Comparison of ENCODE assay signal across 8 cellular contexts in the genomic region with DNA sequence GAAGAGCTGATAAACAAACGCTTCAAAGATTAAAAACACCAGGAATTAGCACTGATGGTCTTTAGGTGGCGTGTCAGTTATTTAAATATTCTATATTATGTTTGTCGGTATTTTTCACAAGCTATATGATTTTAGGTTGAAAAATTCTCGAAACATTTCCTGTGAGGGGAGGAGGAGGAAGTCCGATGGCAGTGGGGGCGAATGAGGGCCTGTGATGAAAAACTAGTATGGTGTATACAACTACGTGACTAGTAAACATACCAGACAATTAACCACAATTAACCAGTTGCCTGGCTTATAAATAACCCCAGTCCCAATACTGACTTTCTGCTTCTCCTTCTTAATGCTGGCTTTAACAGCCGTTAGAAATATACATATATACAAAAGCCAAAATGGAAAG. TPM values are rescaled to one million over a fixed set of nuclear protein-coding genes. Genes with fewer than 3 reads are reported as not detected.
A peak's percentile ranks its signal among the peaks of the same experiment; 100 is the strongest.
DNase-seq lines count a peak whose midpoint lies in the region; ATAC-seq and TF ChIP-seq lines count a peak whose summit lies in the region.

No MANE protein-coding gene starts in this region.

- ATAC-seq in Right ventricle myocardium inferior (no peak), body of pancreas (no peak)

- H3K9me3 ChIP-seq in left ventricle myocardium inferior (replicated peaks) (peaks cover 6% of the 10 kb centered on the region), adipocyte (ENCODE audit: control insufficient read depth, low read length) (peaks cover 17% of the 10 kb centered on the region), mononuclear cell (ENCODE audit: low read depth, low read length) (no peaks in the 10 kb centered on the region), vagina (no peaks in the 10 kb centered on the region), body of pancreas (no peaks in the 10 kb centered on the region)

- no peak for TF ChIP-seq CTCF in left ventricle myocardium inferior (IDR thresholded peaks at IDR 0.05; ENCODE audit: borderline replicate concordance)
- TF ChIP-seq CTCF in vagina (IDR thresholded peaks at IDR 0.05) = no peak
- TF ChIP-seq CTCF in body of pancreas (IDR thresholded peaks at IDR 0.05) = no peak

- H3K4me1 ChIP-seq in left ventricle myocardium inferior = no peaks in the 10 kb centered on the region
- no peaks in the 10 kb centered on the region for H3K4me1 ChIP-seq in adipocyte (ENCODE audit: control insufficient read depth, insufficient read depth, low read length)
- no peaks in the 10 kb centered on the region for H3K4me1 ChIP-seq in mononuclear cell (ENCODE audit: insufficient read depth, low read length)
- no peaks in the 10 kb centered on the region for H3K4me1 ChIP-seq in vagina
- no peaks in the 10 kb centered on the region for H3K4me1 ChIP-seq in body of pancreas

- TF ChIP-seq POLR2A in vagina (IDR thresholded peaks at IDR 0.05) (no peak), body of pancreas (IDR thresholded peaks at IDR 0.05) (no peak)

- no peak for DNase-seq in left ventricle myocardium inferior
- no peak for DNase-seq in Right ventricle myocardium inferior (ENCODE audit: missing footprints)
- no peak for DNase-seq in adipocyte (ENCODE audit: low read depth)
- no peak for DNase-seq in vagina (ENCODE audit: extremely low spot score in 2 of 2)
- no peak for DNase-seq in SHP77 (lab: John Stamatoyannopoulos, UW)
- DNase-seq in activated effector memory CD4-positive, alpha-beta T cell treated with Interleukin-2 at 50 U/mL for 16 hours = no peak
- DNase-seq in body of pancreas = no peak

- H3K4me3 ChIP-seq in left ventricle myocardium inferior (peak overlapping the region; percentile 69), adipocyte (ENCODE audit: low read length) (peak overlapping the region; percentile 77), mononuclear cell (ENCODE audit: low read length) (peak overlapping the region; percentile 36), vagina (peak overlapping the region; percentile 45 to 52), body of pancreas (peak overlapping the region in 1 of 2 donors; percentile 41)

- H3K27me3 ChIP-seq in left ventricle myocardium inferior (ENCODE audit: low read depth) (no peaks in the 10 kb centered on the region), adipocyte (replicated peaks; ENCODE audit: control insufficient read depth, insufficient read depth, low read length) (peaks cover 31% of the 10 kb centered on the region), mononuclear cell (ENCODE audit: insufficient read depth, low read length) (peaks cover 4% of the 10 kb centered on the region), vagina (no peaks in the 10 kb centered on the region), body of pancreas (no peaks in the 10 kb centered on the region)

- H3K27ac ChIP-seq in left ventricle myocardium inferior (replicated peaks) = peak overlapping the region; percentile 75
- peak overlapping the region; percentile 59 for H3K27ac ChIP-seq in vagina
- peak overlapping the region in 2 of 4 donors; percentile 55 to 56 for H3K27ac ChIP-seq in body of pancreas

- intact Hi-C loops in left ventricle myocardium inferior (cut with micrococcal nuclease) = no loop called here
- intact Hi-C loops in Right ventricle myocardium inferior (cut with DNase I) = no loop called here
- intact Hi-C loops in vagina (cut with DNase I) = no loop called here
- intact Hi-C loops in body of pancreas (cut with DNase I) = no loop called here

- WGBS in body of pancreas, 2 donors = 6 to 9% methylated on average over 8 of the region's 8 CpGs

- H3K36me3 ChIP-seq in left ventricle myocardium inferior (no peaks in the 10 kb centered on the region), adipocyte (ENCODE audit: control insufficient read depth, insufficient read depth, low read length, severe bottlenecking) (no peaks in the 10 kb centered on the region), vagina (no peaks in the 10 kb centered on the region), body of pancreas (replicated peaks in 1 of 2; ENCODE audit: insufficient read depth in 1 of 2, low read depth in 2 of 2) (no peaks in the 10 kb centered on the region)

- H3K9ac ChIP-seq in adipocyte (ENCODE audit: low read length) = no peak overlapping the region

RNA-seq across cellular contexts. Expression of a gene that starts 0.6 kb away (rescaled TPM):
- total RNA-seq in left ventricle myocardium inferior (8.4 TPM), Right ventricle myocardium inferior (5.8 TPM), mononuclear cell (3.7 TPM), vagina (4.7 TPM), body of pancreas (1 to 10 TPM in 1 of 2 donors, under 1 TPM in 1; 0.66 to 3.4 TPM)
